15 cellular contexts compared by ENCODE assay signal in genomic region chr4:94648699-94649098, GRCh38.
DNase-seq lines count a peak whose midpoint lies in the region; ATAC-seq and TF ChIP-seq lines count a peak whose summit lies in the region.
"Had no signal": no experiment of that assay in that cellular context is flagged by ENCODE, and none has a peak within 500 bp of the region (broad histone marks: within the 10 kb centered on the region; RNA-seq: fewer than 3 reads in every experiment).

No MANE protein-coding gene starts in this region.

- H3K36me3 ChIP-seq in endodermal cell (ENCODE audit: control insufficient read depth, insufficient read depth, low read length), result peaks cover 64% of the 10 kb centered on the region
- H3K36me3 ChIP-seq: BLaER1 had no signal

- DNase-seq in RWPE1 (ENCODE audit: low spot score) (no peak), endodermal cell (no peak), progenitor cell of endocrine pancreas (ENCODE audit: low spot score, unreplicated experiment) (no peak), foreskin melanocyte (no peak)
- DNase-seq in naive thymus-derived CD8-positive, alpha-beta T cell, result no peak
- DNase-seq: Calu3; CD8-positive, alpha-beta T cell; DMS79 treated with DMSO at 0.1 percent for 48 hours; GF-D8; GOT3; H7 had no signal

- no peaks in the 10 kb centered on the region for H3K9me3 ChIP-seq in endodermal cell (ENCODE audit: control insufficient read depth, low read length)
- H3K9me3 ChIP-seq: BLaER1 had no signal

- no peak for ATAC-seq in SK-N-SH treated with all-trans-retinoic acid at 6 μM for 48 hours
- no peak for ATAC-seq in naive thymus-derived CD8-positive, alpha-beta T cell
- ATAC-seq: CD8-positive, alpha-beta T cell; HCT116 had no signal

- H3K9me3 Mint-ChIP-seq in endodermal cell, result no peaks in the 10 kb centered on the region
- no peaks in the 10 kb centered on the region for H3K9me3 Mint-ChIP-seq in progenitor cell of endocrine pancreas (ENCODE audit: low read depth)
- H3K9me3 Mint-ChIP-seq in naive thymus-derived CD8-positive, alpha-beta T cell, result no peaks in the 10 kb centered on the region
- H3K9me3 Mint-ChIP-seq: CD8-positive, alpha-beta T cell had no signal

- H3K4me1 ChIP-seq in endodermal cell (ENCODE audit: control insufficient read depth, insufficient read depth, low read length), result no peaks in the 10 kb centered on the region
- H3K4me1 ChIP-seq: BLaER1 had no signal

- H3K27me3 Mint-ChIP-seq in endodermal cell (ENCODE audit: insufficient read depth), result no peaks in the 10 kb centered on the region
- no peaks in the 10 kb centered on the region for H3K27me3 Mint-ChIP-seq in progenitor cell of endocrine pancreas
- H3K27me3 Mint-ChIP-seq in naive thymus-derived CD8-positive, alpha-beta T cell, result no peaks in the 10 kb centered on the region

- CTCF ChIA-PET in RWPE1 (lab: Yijun Ruan, JAX), result no interaction called here

- H3K27me3 ChIP-seq in endodermal cell (ENCODE audit: control insufficient read depth, insufficient read depth, low read length, poor library complexity, severe bottlenecking), result no peaks in the 10 kb centered on the region
- H3K27me3 ChIP-seq: BLaER1 had no signal

- H3K27ac ChIP-seq in C4-2B (peak overlapping the region; percentile 32), RWPE1 (peak overlapping the region; percentile 36; the same call in 1 of the 2 replicates), endodermal cell (ENCODE audit: low read depth, low read length) (no peak overlapping the region)
- H3K27ac ChIP-seq: BLaER1 had no signal

- no peak overlapping the region for H3K9ac ChIP-seq in endodermal cell (ENCODE audit: extremely low read depth, low read length, poor library complexity, severe bottlenecking)
- H3K9ac ChIP-seq: BLaER1 had no signal

- H3K36me3 Mint-ChIP-seq in endodermal cell (ENCODE audit: low read depth), result peaks cover 42% of the 10 kb centered on the region
- peaks cover 15% of the 10 kb centered on the region for H3K36me3 Mint-ChIP-seq in progenitor cell of endocrine pancreas (ENCODE audit: insufficient read depth)
- H3K36me3 Mint-ChIP-seq in naive thymus-derived CD8-positive, alpha-beta T cell, result peaks cover 14 to 26% (median 22%) of the 10 kb centered on the region in 3 donors

- POLR2A ChIA-PET in RWPE1 (lab: Yijun Ruan, JAX; ENCODE audit: low non-redundant PET), result no interaction called here
- POLR2A ChIA-PET in naive thymus-derived CD8-positive, alpha-beta T cell (lab: Charles Lee), result no interaction called here

- H3K4me3 ChIP-seq in endodermal cell (ENCODE audit: low read length), result no peak overlapping the region
- H3K4me3 ChIP-seq: BLaER1 had no signal

- TF ChIP-seq CTCF in C4-2B (conservative IDR thresholded peaks at IDR 0.05), result no peak
- TF ChIP-seq CTCF in RWPE1 (conservative IDR thresholded peaks at IDR 0.05; ENCODE audit: low read depth), result no peak
- no peak for TF ChIP-seq CTCF in endodermal cell (conservative IDR thresholded peaks at IDR 0.05)
- no peak for TF ChIP-seq CTCF in progenitor cell of endocrine pancreas (IDR thresholded peaks at IDR 0.05; ENCODE audit: unreplicated experiment)

- no peak overlapping the region for H3K4me3 Mint-ChIP-seq in endodermal cell
- H3K4me3 Mint-ChIP-seq in progenitor cell of endocrine pancreas (ENCODE audit: low read depth), result no peak overlapping the region
- H3K4me3 Mint-ChIP-seq in naive thymus-derived CD8-positive, alpha-beta T cell, result no peak overlapping the region
- H3K4me3 Mint-ChIP-seq: CD8-positive, alpha-beta T cell had no signal

- H3K27ac Mint-ChIP-seq in endodermal cell (peak overlapping the region; percentile 42), progenitor cell of endocrine pancreas (peak overlapping the region; percentile 41)
- peak overlapping the region in 1 of 10 donors; percentile 4 for H3K27ac Mint-ChIP-seq in naive thymus-derived CD8-positive, alpha-beta T cell
- H3K27ac Mint-ChIP-seq: CD8-positive, alpha-beta T cell had no signal

- H3K4me1 Mint-ChIP-seq in endodermal cell, result peaks cover 7% of the 10 kb centered on the region
- H3K4me1 Mint-ChIP-seq in progenitor cell of endocrine pancreas (ENCODE audit: low read depth), result peaks cover 40% of the 10 kb centered on the region
- no peaks in the 10 kb centered on the region for H3K4me1 Mint-ChIP-seq in naive thymus-derived CD8-positive, alpha-beta T cell

- WGBS in endodermal cell (ENCODE audit: insufficient coverage in 1 of 2, insufficient read length in 1 of 2), 2 experiments, result 95 to 98% methylated on average over 7 of the region's 7 CpGs

TF ChIP-seq in SK-N-SH treated with all-trans-retinoic acid at 6 μM for 48 hours, 23 proteins besides CTCF, POLR2A, EP300 and RAD21:
- TF ChIP-seq ZNF8 (CRISPR knock-in tag; IDR thresholded peaks at IDR 0.05), result no peak
- no peak for TF ChIP-seq ZFP3 (CRISPR knock-in tag; IDR thresholded peaks at IDR 0.05)
- TF ChIP-seq ISL1 (CRISPR knock-in tag; IDR thresholded peaks at IDR 0.05), result no peak
- TF ChIP-seq OSR1 (CRISPR knock-in tag; IDR thresholded peaks at IDR 0.05), result no peak
- no peak for TF ChIP-seq TOX (CRISPR knock-in tag; IDR thresholded peaks at IDR 0.05; ENCODE audit: borderline replicate concordance)
- no peak for TF ChIP-seq ZC3H10 (CRISPR knock-in tag; IDR thresholded peaks at IDR 0.05)
- TF ChIP-seq ZNF70 (CRISPR knock-in tag; IDR thresholded peaks at IDR 0.05), result no peak
- TF ChIP-seq ZNF565 (CRISPR knock-in tag; conservative IDR thresholded peaks at IDR 0.05; ENCODE audit: low read depth), result no peak
- TF ChIP-seq TSHZ2 (CRISPR knock-in tag; IDR thresholded peaks at IDR 0.05), result no peak
- no peak for TF ChIP-seq ESRRG (CRISPR knock-in tag; IDR thresholded peaks at IDR 0.05)
- no peak for TF ChIP-seq BACH2 (CRISPR knock-in tag; IDR thresholded peaks at IDR 0.05; ENCODE audit: borderline replicate concordance)
- TF ChIP-seq RARB (CRISPR knock-in tag; IDR thresholded peaks at IDR 0.05), result no peak
- no peak for TF ChIP-seq GLIS3 (CRISPR knock-in tag; IDR thresholded peaks at IDR 0.05)
- TF ChIP-seq POU6F1 (CRISPR knock-in tag; IDR thresholded peaks at IDR 0.05; ENCODE audit: borderline replicate concordance, low read depth), result no peak
- no peak for TF ChIP-seq CSDC2 (CRISPR knock-in tag; IDR thresholded peaks at IDR 0.05)
